Comparison of ENCODE assay signal across 24 cellular contexts in genomic region chr2:130977461-130978050, GRCh38.
DNase-seq lines count a peak whose midpoint lies in the region; ATAC-seq, FAIRE-seq and TF ChIP-seq lines count a peak whose summit lies in the region.
"Had no signal": no experiment of that assay in that cellular context is flagged by ENCODE, and none has a peak within 500 bp of the region (broad histone marks: within the 10 kb centered on the region; RNA-seq: fewer than 3 reads in every experiment).

No MANE protein-coding gene starts in this region.

- H3K4me2 ChIP-seq in IMR-90 (ENCODE audit: low read depth, low read length) (no peak overlapping the region), H1 (ENCODE audit: insufficient read depth in 1 of 2, low read depth in 2 of 2, low read length in 2 of 2) (no peak overlapping the region)
- H3K4me2 ChIP-seq: BLaER1 had no signal

- no peak overlapping the region for H3K27ac ChIP-seq in HEK293 (ENCODE audit: extremely low read depth, low read depth, low read length)
- H3K27ac ChIP-seq in IMR-90 (ENCODE audit: insufficient read depth, low read length) = no peak overlapping the region
- no peak overlapping the region for H3K27ac ChIP-seq in H1 (ENCODE audit: low read depth, low read length)
- no peak overlapping the region for H3K27ac ChIP-seq in esophagus muscularis mucosa (replicated peaks in 1 of 4)
- H3K27ac ChIP-seq: BLaER1 had no signal

- H3K9me1 ChIP-seq in IMR-90 (ENCODE audit: insufficient read depth, low read length) = no peaks in the 10 kb centered on the region; the same call in 1 of the 2 replicates

- no peak overlapping the region for H2BK12ac ChIP-seq in H1 (ENCODE audit: low read depth, low read length)

- H3K9ac ChIP-seq in IMR-90 (ENCODE audit: low read depth, low read length) = no peak overlapping the region
- no peak overlapping the region for H3K9ac ChIP-seq in H1 (replicated peaks in 1 of 4; ENCODE audit: extremely low read depth in 1 of 4, low read depth in 3 of 4, low read length in 3 of 4)
- H3K9ac ChIP-seq: BLaER1 had no signal

- ATAC-seq in IMR-90 (ENCODE audit: low read depth) (no peak), GM21717 (IDR thresholded peaks at IDR 0.05; ENCODE audit: unreplicated experiment) (no peak)

- H3K36me3 ChIP-seq in HEK293 (ENCODE audit: control insufficient read depth in 2 of 2, insufficient read depth in 1 of 2, low read length in 2 of 2) (no peaks in the 10 kb centered on the region), IMR-90 (ENCODE audit: control insufficient read depth, insufficient read depth, low read length) (no peaks in the 10 kb centered on the region), H1 (ENCODE audit: control insufficient read depth in 2 of 4, insufficient read depth in 4 of 4, low read length in 3 of 4) (peaks cover 0 to 6% (median 0%) of the 10 kb centered on the region in 4 experiments; a peak in 1 of 8 replicates), esophagus muscularis mucosa (no peaks in the 10 kb centered on the region)
- H3K36me3 ChIP-seq: BE2C, BLaER1 had no signal

- peaks cover 9% of the 10 kb centered on the region for H3K23me2 ChIP-seq in H1 (ENCODE audit: low read depth, low read length)

- no peak overlapping the region for H3K4ac ChIP-seq in IMR-90 (ENCODE audit: low read depth, low read length)
- no peak overlapping the region for H3K4ac ChIP-seq in H1 (replicated peaks; ENCODE audit: insufficient read length, low read depth, low read length)

- H2BK20ac ChIP-seq in IMR-90 (ENCODE audit: low read depth, low read length) (no peak overlapping the region), H1 (ENCODE audit: low read length) (no peak overlapping the region)

- dilution Hi-C loops in IMR-90 (cut with HindIII; ENCODE audit: low sequenced_read_pairs, unreplicated experiment) = no loop called here

- 100% methylated on average over 1 of the region's 5 CpGs; no CpG with 5 or more reads in 1 of the 2 experiments for whole genome bisulfite sequencing in IMR-90 (ENCODE audit: extremely low coverage in 2 of 2, insufficient read length in 1 of 2), 2 experiments
- WGBS in H1 (ENCODE audit: extremely low coverage in 1 of 2, insufficient coverage in 1 of 2, insufficient read length in 1 of 2, insufficient replicate concordance in 2 of 2, low coverage in 1 of 2, low lambda C conversion rate in 2 of 2, missing lambda C conversion rate in 1 of 2), 2 experiments = 79% methylated on average over 5 of the region's 5 CpGs; no CpG with 5 or more reads in 1 of the 2 experiments
- WGBS in esophagus muscularis mucosa = 88% methylated on average over 5 of the region's 5 CpGs

- CTCF ChIA-PET in HEK293 (lab: Yijun Ruan, JAX) = interaction anchor here (0.6 kb wide), 1 partner anchor 65 kb away, joined by 3 read pairs; no protein-coding TSS in a partner anchor
- CTCF ChIA-PET in IMR-90 (lab: Yijun Ruan, JAX) = no interaction called here
- CTCF ChIA-PET in H1 (lab: Charles Lee; ENCODE audit: partially characterized antibody) = interaction anchor here (0.6 to 1.9 kb wide), 2 partner anchors 13 to 20 kb away, joined by 3 to 8 read pairs; no protein-coding TSS in a partner anchor

- H4K20me1 ChIP-seq in IMR-90 (ENCODE audit: insufficient read depth, low read length) (no peaks in the 10 kb centered on the region), H1 (replicated peaks in 1 of 2; ENCODE audit: control insufficient read depth in 1 of 2, insufficient read depth in 2 of 2, low read length in 2 of 2) (peaks cover 0 to 7% of the 10 kb centered on the region in 2 experiments)
- H4K20me1 ChIP-seq: BLaER1 had no signal

- H3K56ac ChIP-seq in IMR-90 (ENCODE audit: extremely low read depth, insufficient read depth, low read length) (no peak overlapping the region), H1 (replicated peaks; ENCODE audit: insufficient read length, low read depth, low read length) (peak overlapping the region; percentile 93)

- H4K5ac ChIP-seq in IMR-90 (ENCODE audit: low read depth, low read length) (no peak overlapping the region), H1 (ENCODE audit: insufficient read length, low read depth, low read length) (no peak overlapping the region)

- POLR2A ChIA-PET in HEK293 (lab: Yijun Ruan, JAX) = no interaction called here
- POLR2A ChIA-PET in IMR-90 (lab: Charles Lee; ENCODE audit: unreplicated experiment) = no interaction called here
- POLR2A ChIA-PET in H1 (lab: Charles Lee; ENCODE audit: partially characterized antibody) = no interaction called here

- H2AK5ac ChIP-seq in IMR-90 (ENCODE audit: low read depth, low read length) = no peak overlapping the region
- peak overlapping the region; percentile 58; the same call in 1 of the 2 replicates for H2AK5ac ChIP-seq in H1 (ENCODE audit: low read depth, low read length)

- H2AK9ac ChIP-seq in IMR-90 (replicated peaks; ENCODE audit: low read depth, low read length, poor library complexity) = no peak overlapping the region

- H3K9me3 ChIP-seq in HEK293 (ENCODE audit: control insufficient read depth, insufficient read depth, low read depth, low read length) = no peaks in the 10 kb centered on the region
- H3K9me3 ChIP-seq in IMR-90 (ENCODE audit: control insufficient read depth, insufficient read depth, low read length) = no peaks in the 10 kb centered on the region
- H3K9me3 ChIP-seq in H1 (ENCODE audit: insufficient read depth in 2 of 2, low read depth in 1 of 2, low read length in 1 of 2) = peaks cover 8 to 10% of the 10 kb centered on the region in 2 experiments
- H3K9me3 ChIP-seq in esophagus muscularis mucosa = no peaks in the 10 kb centered on the region
- H3K9me3 ChIP-seq: BE2C had no signal

- no peak overlapping the region for H3K4me3 ChIP-seq in HEK293 (ENCODE audit: low read depth, low read length)
- H3K4me3 ChIP-seq in IMR-90 (ENCODE audit: insufficient read depth, low read depth, low read length) = no peak overlapping the region
- H3K4me3 ChIP-seq in H1 (ENCODE audit: extremely low read depth in 1 of 4, insufficient read depth in 2 of 4, low read depth in 3 of 4, low read length in 4 of 4) = no peak overlapping the region
- no peak overlapping the region for H3K4me3 ChIP-seq in esophagus muscularis mucosa
- H3K4me3 ChIP-seq: BLaER1 had no signal

- no peak for TF ChIP-seq RAD21 in IMR-90 (IDR thresholded peaks at IDR 0.05; ENCODE audit: low read length)
- TF ChIP-seq RAD21 in H1 (IDR thresholded peaks at IDR 0.05 in 1 of 2, conservative IDR thresholded peaks at IDR 0.05 in 1 of 2; ENCODE audit: low read depth in 2 of 2, low read length in 2 of 2) = no peak

- H2BK15ac ChIP-seq in IMR-90 (ENCODE audit: low read depth, low read length) = no peak overlapping the region
- H2BK15ac ChIP-seq in H1 (ENCODE audit: low read length) = no peak overlapping the region; the same call in 1 of the 2 replicates

- H2BK120ac ChIP-seq in IMR-90 (ENCODE audit: low read depth, low read length) = no peak overlapping the region
- H2BK120ac ChIP-seq in H1 (replicated peaks; ENCODE audit: low read depth, low read length) = no peak overlapping the region

- no peak overlapping the region for H3K18ac ChIP-seq in IMR-90 (ENCODE audit: low read depth, low read length)
- no peak overlapping the region for H3K18ac ChIP-seq in H1 (ENCODE audit: extremely low read depth, low read length)

- DNase-seq in IMR-90 = no peak
- no peak for DNase-seq in H1 (ENCODE audit: low read depth in 1 of 2, low spot score in 2 of 2)
- DNase-seq in esophagus muscularis mucosa (ENCODE audit: extremely low spot score) = peak; percentile 47
- no peak for DNase-seq in DMS79 (lab: John Stamatoyannopoulos, UW)
- no peak for DNase-seq in activated CD4-positive, alpha-beta T cell treated with anti-CD3 and anti-CD28 coated beads, Interleukin-2, amount 50 U/mL, for 48 hours
- DNase-seq: 8988T; ACHN; BE2C; C1 segment of cervical spinal cord; CD4-positive, alpha-beta memory T cell; CD4-positive, CD25-positive, alpha-beta regulatory T cell; CD8-positive, alpha-beta memory T cell; COR-L47; DMS 273 treated with DMSO at 0.1 percent for 48 hours; DMS153; DMS53; DMS79 treated with DMSO at 0.1 percent for 48 hours; GF-D8 had no signal

- H3K4me1 ChIP-seq in HEK293 (ENCODE audit: control insufficient read depth, insufficient read depth, low read length) (no peaks in the 10 kb centered on the region), IMR-90 (ENCODE audit: control insufficient read depth, insufficient read depth, low read length) (no peaks in the 10 kb centered on the region), H1 (replicated peaks in 1 of 4; ENCODE audit: control insufficient read depth in 3 of 4, insufficient read depth in 4 of 4, low read length in 3 of 4) (no peaks in the 10 kb centered on the region), esophagus muscularis mucosa (no peaks in the 10 kb centered on the region)
- H3K4me1 ChIP-seq: BE2C, BLaER1 had no signal

- H3K23ac ChIP-seq in IMR-90 (ENCODE audit: low read depth, low read length) (no peak overlapping the region), H1 (ENCODE audit: insufficient read length) (no peak overlapping the region)

- in situ Hi-C loops in IMR-90 (cut with MboI; ENCODE audit: low sequenced_read_pairs) = no loop called here

- H4K8ac ChIP-seq in IMR-90 (ENCODE audit: low read depth in 2 of 2, low read length in 2 of 2) = no peak overlapping the region
- no peak overlapping the region for H4K8ac ChIP-seq in H1 (ENCODE audit: extremely low read depth, insufficient read depth, low read length)

- TF ChIP-seq POLR2A in IMR-90 (IDR thresholded peaks at IDR 0.05; ENCODE audit: low read depth, low read length) (no peak), H1 (IDR thresholded peaks at IDR 0.05; ENCODE audit: control extremely low read depth in 1 of 2, low read depth in 2 of 2, low read length in 2 of 2) (no peak), esophagus muscularis mucosa (IDR thresholded peaks at IDR 0.05; ENCODE audit: low read depth) (no peak)

- H2AFZ ChIP-seq in IMR-90 (replicated peaks; ENCODE audit: low read length, poor library complexity) (no peak overlapping the region), H1 (ENCODE audit: low read length) (no peak overlapping the region)

- no peak for TF ChIP-seq EP300 in H1 (IDR thresholded peaks at IDR 0.05; ENCODE audit: borderline replicate concordance in 1 of 2, low read depth in 2 of 2, low read length in 2 of 2)
- no peak for TF ChIP-seq EP300 in esophagus muscularis mucosa (IDR thresholded peaks at IDR 0.05)

- intact Hi-C loops in IMR-90 (cut with micrococcal nuclease) (no loop called here), esophagus muscularis mucosa (cut with DNase I) (no loop called here)

- peak overlapping the region; percentile 85 for H2BK5ac ChIP-seq in IMR-90 (ENCODE audit: low read depth, low read length, poor library complexity, severe bottlenecking)
- no peak overlapping the region; the same call in 1 of the 2 replicates for H2BK5ac ChIP-seq in H1 (ENCODE audit: low read depth, low read length)

- H3K27me3 ChIP-seq in IMR-90 (ENCODE audit: control insufficient read depth, insufficient read depth, low read length) (no peaks in the 10 kb centered on the region), H1 (replicated peaks in 1 of 4; ENCODE audit: control insufficient read depth in 3 of 4, extremely low read depth in 1 of 4, insufficient read depth in 3 of 4, low read length in 3 of 4) (no peaks in the 10 kb centered on the region), esophagus muscularis mucosa (no peaks in the 10 kb centered on the region)
- H3K27me3 ChIP-seq: BE2C, BLaER1 had no signal

- no peak for FAIRE-seq in H1 (lab: Jason Lieb, UNC)
- FAIRE-seq: A204.1, G401.6, GM18507 had no signal

- TF ChIP-seq CTCF in HEK293 (tag by site-specific recombination; IDR thresholded peaks at IDR 0.05) (no peak), IMR-90 (conservative IDR thresholded peaks at IDR 0.05; ENCODE audit: low read depth, low read length) (no peak), H1 (IDR thresholded peaks at IDR 0.05; ENCODE audit: control extremely low read depth in 1 of 3, insufficient read depth in 1 of 3, low read depth in 1 of 3, low read length in 3 of 3) (no peak), esophagus muscularis mucosa (IDR thresholded peaks at IDR 0.05) (no peak)

- BruUV-seq in IMR-90 (replicated peaks; lab: Mats Ljungman, UMichigan) = no TSS peak

- H4K91ac ChIP-seq in IMR-90 (ENCODE audit: insufficient read depth, low read depth, low read length) (no peak overlapping the region), H1 (replicated peaks; ENCODE audit: insufficient read length, low read length) (no peak overlapping the region)

- H3K14ac ChIP-seq in IMR-90 (replicated peaks; ENCODE audit: low read depth, low read length) (no peak overlapping the region), H1 (ENCODE audit: insufficient read length) (no peak overlapping the region)

- peaks cover 0 to 7% of the 10 kb centered on the region in 2 experiments; a peak in 2 of 4 replicates for H3K79me2 ChIP-seq in H1 (ENCODE audit: control insufficient read depth in 1 of 2, insufficient read depth in 2 of 2, low read length in 2 of 2)

- H3K79me1 ChIP-seq in IMR-90 (ENCODE audit: low read depth in 1 of 2, low read length in 2 of 2) = no peaks in the 10 kb centered on the region
- H3K79me1 ChIP-seq in H1 (ENCODE audit: low read depth, low read length) = no peaks in the 10 kb centered on the region
